In genomic region chr2:237674731-237675276, GRCh38 we compare ENCODE assay signal across 8 cellular contexts. TPM values are rescaled to one million over a fixed set of nuclear protein-coding genes. Genes with fewer than 3 reads are reported as not detected.
DNase-seq lines count a peak whose midpoint lies in the region; ATAC-seq and TF ChIP-seq lines count a peak whose summit lies in the region.

No MANE protein-coding gene starts in this region.

- peak; percentile 74 for DNase-seq in RWPE2 (ENCODE audit: low spot score)
- peak; percentile 64 for DNase-seq in activated gamma-delta T cell (lab: John Stamatoyannopoulos, UW)
- DNase-seq in glutamatergic neuron: peak; percentile 60
- peak; percentile 86 for DNase-seq in ureter (ENCODE audit: low spot score)

- peak overlapping the region; percentile 76 for H3K27ac Mint-ChIP-seq in glutamatergic neuron (ENCODE audit: unreplicated experiment)

- peaks cover 19% of the 10 kb centered on the region for H3K4me1 ChIP-seq in RWPE2 (ENCODE audit: insufficient read depth, poor library complexity, severe bottlenecking)
- peaks cover 8% of the 10 kb centered on the region for H3K4me1 ChIP-seq in parathyroid adenoma

- no peak overlapping the region for H3K9ac ChIP-seq in parathyroid adenoma

- no peaks in the 10 kb centered on the region for H3K36me3 Mint-ChIP-seq in glutamatergic neuron (ENCODE audit: unreplicated experiment)

- H3K9me3 ChIP-seq in RWPE2 (ENCODE audit: severe bottlenecking) (no peaks in the 10 kb centered on the region), parathyroid adenoma (ENCODE audit: control insufficient read depth, low read length) (no peaks in the 10 kb centered on the region)

- H3K79me2 ChIP-seq in parathyroid adenoma: peaks cover 50% of the 10 kb centered on the region

- ATAC-seq in GM19438 (IDR thresholded peaks at IDR 0.05; ENCODE audit: low read depth, unreplicated experiment) (peak; percentile 78), HG03521 (IDR thresholded peaks at IDR 0.05; ENCODE audit: unreplicated experiment) (peak; percentile 77), RWPE2 (ENCODE audit: low read depth) (peak; percentile 87)

- H3K4me1 Mint-ChIP-seq in glutamatergic neuron (ENCODE audit: low read depth, unreplicated experiment): peaks cover 51% of the 10 kb centered on the region

- H3K36me3 ChIP-seq in RWPE2 (ENCODE audit: low read depth) (no peaks in the 10 kb centered on the region), parathyroid adenoma (ENCODE audit: control insufficient read depth, insufficient read depth, low read length) (no peaks in the 10 kb centered on the region)

- peak overlapping the region; percentile 40 for H2AFZ ChIP-seq in parathyroid adenoma

- no peaks in the 10 kb centered on the region for H3K27me3 ChIP-seq in RWPE2 (ENCODE audit: insufficient read depth, poor library complexity, severe bottlenecking)
- H3K27me3 ChIP-seq in parathyroid adenoma (ENCODE audit: control insufficient read depth, insufficient read depth, low read length): no peaks in the 10 kb centered on the region

- H3K27me3 Mint-ChIP-seq in glutamatergic neuron (ENCODE audit: unreplicated experiment): peaks cover 2% of the 10 kb centered on the region

- H3K27ac ChIP-seq in C4-2B (peak overlapping the region; percentile 10; the same call in 1 of the 2 replicates), RWPE2 (ENCODE audit: poor library complexity, severe bottlenecking) (peak overlapping the region; percentile 42), parathyroid adenoma (peak overlapping the region; percentile 52)

- H3K4me2 ChIP-seq in parathyroid adenoma (ENCODE audit: low read length): peak overlapping the region; percentile 50

- H3K9me3 Mint-ChIP-seq in glutamatergic neuron (ENCODE audit: unreplicated experiment): no peaks in the 10 kb centered on the region

- no peak overlapping the region for H3K4me3 ChIP-seq in RWPE2 (ENCODE audit: severe bottlenecking)
- H3K4me3 ChIP-seq in parathyroid adenoma (ENCODE audit: low read depth, low read length): peak overlapping the region; percentile 24

- TF ChIP-seq CTCF in C4-2B (conservative IDR thresholded peaks at IDR 0.05) (no peak), RWPE2 (IDR thresholded peaks at IDR 0.05; ENCODE audit: poor library complexity, severe bottlenecking) (no peak), glutamatergic neuron (IDR thresholded peaks at IDR 0.05; ENCODE audit: partially characterized antibody, unreplicated experiment) (no peak), parathyroid adenoma (IDR thresholded peaks at IDR 0.05) (no peak)

- H3K4me3 Mint-ChIP-seq in glutamatergic neuron (ENCODE audit: unreplicated experiment): no peak overlapping the region

RNA-seq across cellular contexts. Expression of gene LRRFIP1, which starts 47.4 kb away (rescaled TPM):
- 112 TPM for total RNA-seq in glutamatergic neuron (ENCODE audit: unreplicated experiment)
- 207 TPM for total RNA-seq in ureter
